ENCODE assay signal across 9 cellular contexts in the genomic region with DNA sequence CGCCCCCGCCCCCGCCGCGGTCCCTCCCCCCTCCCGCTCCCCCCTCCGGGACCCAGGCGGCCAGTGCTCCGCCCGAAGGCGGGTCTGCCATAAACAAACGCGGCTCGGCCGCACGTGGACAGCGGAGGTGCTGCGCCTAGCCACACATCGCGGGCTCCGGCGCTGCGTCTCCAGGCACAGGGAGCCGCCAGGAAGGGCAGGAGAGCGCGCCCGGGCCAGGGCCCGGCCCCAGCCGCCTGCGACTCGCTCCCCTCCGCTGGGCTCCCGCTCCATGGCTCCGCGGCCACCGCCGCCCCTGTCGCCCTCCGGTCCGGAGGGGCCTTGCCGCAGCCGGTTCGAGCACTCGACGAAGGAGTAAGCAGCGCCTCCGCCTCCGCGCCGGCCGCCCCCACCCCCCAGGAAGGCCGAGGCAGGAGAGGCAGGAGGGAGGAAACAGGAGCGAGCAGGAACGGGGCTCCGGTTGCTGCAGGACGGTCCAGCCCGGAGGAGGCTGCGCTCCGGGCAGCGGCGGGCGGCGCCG. TPM values are rescaled to one million over a fixed set of nuclear protein-coding genes. Genes with fewer than 3 reads are reported as not detected.
A peak's percentile ranks its signal among the peaks of the same experiment; 100 is the strongest.
DNase-seq lines count a peak whose midpoint lies in the region; ATAC-seq, FAIRE-seq and TF ChIP-seq lines count a peak whose summit lies in the region.
"Had no signal": no experiment of that assay in that cellular context is flagged by ENCODE, and none has a peak within 500 bp of the region (broad histone marks: within the 10 kb centered on the region; RNA-seq: fewer than 3 reads in every experiment).

A gene with protein sequence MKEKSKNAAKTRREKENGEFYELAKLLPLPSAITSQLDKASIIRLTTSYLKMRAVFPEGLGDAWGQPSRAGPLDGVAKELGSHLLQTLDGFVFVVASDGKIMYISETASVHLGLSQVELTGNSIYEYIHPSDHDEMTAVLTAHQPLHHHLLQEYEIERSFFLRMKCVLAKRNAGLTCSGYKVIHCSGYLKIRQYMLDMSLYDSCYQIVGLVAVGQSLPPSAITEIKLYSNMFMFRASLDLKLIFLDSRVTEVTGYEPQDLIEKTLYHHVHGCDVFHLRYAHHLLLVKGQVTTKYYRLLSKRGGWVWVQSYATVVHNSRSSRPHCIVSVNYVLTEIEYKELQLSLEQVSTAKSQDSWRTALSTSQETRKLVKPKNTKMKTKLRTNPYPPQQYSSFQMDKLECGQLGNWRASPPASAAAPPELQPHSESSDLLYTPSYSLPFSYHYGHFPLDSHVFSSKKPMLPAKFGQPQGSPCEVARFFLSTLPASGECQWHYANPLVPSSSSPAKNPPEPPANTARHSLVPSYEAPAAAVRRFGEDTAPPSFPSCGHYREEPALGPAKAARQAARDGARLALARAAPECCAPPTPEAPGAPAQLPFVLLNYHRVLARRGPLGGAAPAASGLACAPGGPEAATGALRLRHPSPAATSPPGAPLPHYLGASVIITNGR (plus strand): TSS at position 90 of the 520 bp plus-strand sequence. CDS start 632 bp downstream, outside the sequence.

- no peak for TF ChIP-seq POLR2A in GM12878 (IDR thresholded peaks at IDR 0.05; ENCODE audit: low read depth, low read length)

- H3K27ac ChIP-seq in DND-41 (ENCODE audit: low read length) (peak within 1 kb of the TSS; percentile 86), GM12878 (ENCODE audit: control insufficient read depth, insufficient read depth) (no peak within 1 kb of the TSS), mesenchymal stem cell (ENCODE audit: low read length, poor library complexity, severe bottlenecking) (no peak within 1 kb of the TSS)

- H2AFZ ChIP-seq in DND-41 (ENCODE audit: low read depth, low read length), result peak within 1 kb of the TSS; percentile 75
- H2AFZ ChIP-seq in GM12878 (ENCODE audit: control insufficient read depth, low read depth, low read length), result no peak within 1 kb of the TSS
- H2AFZ ChIP-seq in mesenchymal stem cell (ENCODE audit: low read depth, low read length), result no peak within 1 kb of the TSS

- no peak within 1 kb of the TSS for H3K4ac ChIP-seq in mesenchymal stem cell (ENCODE audit: low read depth in 1 of 2, low read length in 2 of 2)

- H3K4me1 ChIP-seq in DND-41 (ENCODE audit: insufficient read depth, low read length) (peaks cover 31% of the 10 kb centered on the region), GM12878 (ENCODE audit: control insufficient read depth, insufficient read depth, low read length) (no peaks in the 10 kb centered on the region), mesenchymal stem cell (ENCODE audit: control insufficient read depth, insufficient read depth, low read depth, low read length) (peaks cover 55% of the 10 kb centered on the region)

- H3K79me2 ChIP-seq in DND-41 (ENCODE audit: insufficient read depth, low read length) (peaks cover 35% of the 10 kb centered on the region), GM12878 (ENCODE audit: control insufficient read depth, insufficient read depth, low read length) (no peaks in the 10 kb centered on the region)

- H3K23ac ChIP-seq in mesenchymal stem cell (ENCODE audit: low read length in 2 of 2), result peak within 1 kb of the TSS in 1 of 2 experiments; percentile 30

- RAD21 ChIA-PET in GM12878 (lab: Charles Lee; ENCODE audit: unreplicated experiment), result no interaction called here

- H3K4me2 ChIP-seq in DND-41 (ENCODE audit: insufficient read depth, low read length), result peak within 1 kb of the TSS; percentile 68
- 0 out of 2 replicates have a peak within 1 kb of the TSS, but pooled peaks have one; percentile 17 for H3K4me2 ChIP-seq in GM12878 (ENCODE audit: control insufficient read depth, insufficient read depth)
- peak within 1 kb of the TSS; percentile 79 for H3K4me2 ChIP-seq in mesenchymal stem cell (ENCODE audit: low read length, poor library complexity, severe bottlenecking)

- H3K14ac ChIP-seq in mesenchymal stem cell (ENCODE audit: low read length in 2 of 2), result no peak within 1 kb of the TSS

- no peak within 1 kb of the TSS for H2BK5ac ChIP-seq in mesenchymal stem cell (ENCODE audit: low read depth, low read length, poor library complexity, severe bottlenecking)

- POLR2A ChIA-PET in GM12878 (lab: Charles Lee), result no interaction called here

- no peak for TF ChIP-seq CTCF in DND-41 (IDR thresholded peaks at IDR 0.05; ENCODE audit: borderline replicate concordance, extremely low read depth, low read length, poor library complexity, severe bottlenecking)
- no peak for TF ChIP-seq CTCF in GM12878 (IDR thresholded peaks at IDR 0.05 in 2 of 3, conservative IDR thresholded peaks at IDR 0.05 in 1 of 3; ENCODE audit: control insufficient read depth in 2 of 3, extremely low read depth in 1 of 3, insufficient read depth in 1 of 3, low read depth in 3 of 3, low read length in 3 of 3)

- in situ Hi-C loops in GM12878 (cut with MboI), result no loop called here

- H3K18ac ChIP-seq in mesenchymal stem cell (ENCODE audit: low read depth in 1 of 2, low read length in 2 of 2), result no peak within 1 kb of the TSS

- peak within 1 kb of the TSS in 1 of 2 experiments; percentile 73; a peak in 2 of 4 replicates for H3K4me3 ChIP-seq in DND-41 (ENCODE audit: low read depth in 1 of 2, low read length in 2 of 2)
- H3K4me3 ChIP-seq in GM12878, result no peak within 1 kb of the TSS
- peak within 1 kb of the TSS; percentile 55 to 70 for H3K4me3 ChIP-seq in mesenchymal stem cell (ENCODE audit: insufficient read depth in 1 of 2, low read depth in 1 of 2, low read length in 2 of 2)
- H3K4me3 ChIP-seq: lung had no signal

- peaks cover 2% of the 10 kb centered on the region for H3K79me1 ChIP-seq in mesenchymal stem cell (replicated peaks; ENCODE audit: low read length, poor library complexity, severe bottlenecking)

- H3K9me3 ChIP-seq in DND-41 (ENCODE audit: insufficient read depth, low read length, severe bottlenecking), result peaks cover 5% of the 10 kb centered on the region
- no peaks in the 10 kb centered on the region; the same call in 2 of the 3 replicates for H3K9me3 ChIP-seq in GM12878 (replicated peaks; ENCODE audit: control insufficient read depth, insufficient read depth, low read length)
- H3K9me3 ChIP-seq in mesenchymal stem cell (ENCODE audit: control insufficient read depth, low read length), result no peaks in the 10 kb centered on the region

- no peak within 1 kb of the TSS for H2BK12ac ChIP-seq in mesenchymal stem cell (ENCODE audit: low read length in 2 of 2)

- no peak within 1 kb of the TSS for H2BK15ac ChIP-seq in mesenchymal stem cell (ENCODE audit: low read depth, poor library complexity, severe bottlenecking)

- WGBS in GM12878 (ENCODE audit: insufficient coverage, insufficient replicate concordance, low lambda C conversion rate, missing lambda C conversion rate), result 49% methylated on average over 26 of the region's 64 CpGs
- under 1% methylated on average over 43 of the region's 64 CpGs for WGBS in mesenchymal stem cell

- H3K36me3 ChIP-seq in DND-41 (ENCODE audit: insufficient read depth, low read length), result no peaks in the 10 kb centered on the region
- H3K36me3 ChIP-seq in GM12878 (ENCODE audit: control insufficient read depth in 2 of 2, insufficient read depth in 2 of 2, low read length in 1 of 2), result no peaks in the 10 kb centered on the region
- no peaks in the 10 kb centered on the region for H3K36me3 ChIP-seq in mesenchymal stem cell (ENCODE audit: control insufficient read depth in 1 of 2, insufficient read depth in 2 of 2, low read depth in 1 of 2, low read length in 2 of 2)

- no peak for TF ChIP-seq RAD21 in GM12878 (IDR thresholded peaks at IDR 0.05; ENCODE audit: insufficient read depth, low read depth, low read length)

- FAIRE-seq in GM12878 (lab: Jason Lieb, UNC), result no peak

- CTCF ChIA-PET in GM12878 (lab: Yijun Ruan, JAX), result no interaction called here

- SMC1A ChIA-PET in GM12878 (lab: Charles Lee; ENCODE audit: uncharacterized antibody, unreplicated experiment), result no interaction called here

- no TSS peak for BruUV-seq in GM12878 (replicated peaks; lab: Mats Ljungman, UMichigan)

- H3K9ac ChIP-seq in DND-41 (ENCODE audit: low read depth, low read length) (peak within 1 kb of the TSS; percentile 81), GM12878 (ENCODE audit: control insufficient read depth, insufficient read depth, low read length) (no peak within 1 kb of the TSS), mesenchymal stem cell (ENCODE audit: low read length) (peak within 1 kb of the TSS; percentile 26)

- H3K27me3 ChIP-seq in DND-41 (ENCODE audit: insufficient read depth, low read length, poor library complexity) (no peaks in the 10 kb centered on the region), GM12878 (replicated peaks in 1 of 2; ENCODE audit: control insufficient read depth in 2 of 2, insufficient read depth in 2 of 2, low read length in 1 of 2) (peaks cover 32 to 39% of the 10 kb centered on the region in 2 experiments), mesenchymal stem cell (ENCODE audit: control insufficient read depth in 1 of 2, insufficient read depth in 1 of 2, low read length in 2 of 2) (peaks cover 86 to 97% of the 10 kb centered on the region in 2 experiments)

- H2AK5ac ChIP-seq in mesenchymal stem cell (ENCODE audit: low read length, severe bottlenecking), result no peak within 1 kb of the TSS

- intact Hi-C loops in GM12878 (cut with micrococcal nuclease; ENCODE audit: unreplicated experiment), result no loop called here

- H4K20me1 ChIP-seq in DND-41 (ENCODE audit: insufficient read depth, low read length), result no peaks in the 10 kb centered on the region
- H4K20me1 ChIP-seq in GM12878 (ENCODE audit: control insufficient read depth, insufficient read depth), result no peaks in the 10 kb centered on the region

- ATAC-seq in DND-41 (ENCODE audit: insufficient read depth, low read depth) (no peak), GM12878 (no peak), HG02759 (IDR thresholded peaks at IDR 0.05; ENCODE audit: unreplicated experiment) (no peak), HG02623 (IDR thresholded peaks at IDR 0.05; ENCODE audit: unreplicated experiment) (no peak)

- DNase-seq in DND-41 (no peak), LHCN-M2 (ENCODE audit: low read depth) (peak; percentile 73), GM12878 (ENCODE audit: low read depth, low spot score) (no peak), mesenchymal stem cell (no peak), NCI-H1694 treated with DMSO at 0.1 percent for 48 hours (lab: John Stamatoyannopoulos, UW) (no peak), NCI-H2107 treated with DMSO at 0.1 percent for 48 hours (lab: John Stamatoyannopoulos, UW; ENCODE audit: unreplicated experiment) (no peak)

- H4K91ac ChIP-seq in mesenchymal stem cell (ENCODE audit: low read length), result no peak within 1 kb of the TSS

- H2BK120ac ChIP-seq in mesenchymal stem cell (ENCODE audit: low read depth, low read length), result no peak within 1 kb of the TSS

- TF ChIP-seq EP300 in GM12878 (IDR thresholded peaks at IDR 0.05; ENCODE audit: borderline replicate concordance in 1 of 2, control insufficient read depth in 1 of 2, low read depth in 2 of 2, low read length in 2 of 2), result no peak

- no peak within 1 kb of the TSS for H4K8ac ChIP-seq in mesenchymal stem cell (ENCODE audit: low read length)

RNA-seq across cellular contexts. Expression of the gene that starts here (rescaled TPM):
- total RNA-seq in LHCN-M2 (2014; rRNA removed), result 8.1 and 9.1 TPM in 2 replicates
- 12.2 TPM for polyA plus RNA-seq in LHCN-M2 (2012)
- not detected in 2 replicates for total RNA-seq in GM12878 (2013; cell fraction: nucleolus; rRNA removed)
- total RNA-seq in GM12878 (2014; rRNA removed), result not detected in 2 replicates
- not detected in 2 replicates for total RNA-seq in GM12878 (2014; rRNA removed; fragmentation: Illumina TruSeq; extraction: Trizol)
- 0.15 TPM in 1 of 2 replicates, not detected in the other for total RNA-seq in GM12878 (2021)
- polyA plus RNA-seq in GM12878 (2011; ENCODE audit: low read depth), result not detected
- polyA plus RNA-seq in GM12878 (2011; rRNA removed), result not detected in 2 replicates
- not detected in 2 replicates for polyA plus RNA-seq in GM12878 (2011; cell fraction: cytosol; rRNA removed)
- not detected in 2 replicates for polyA plus RNA-seq in GM12878 (2011; cell fraction: nucleus; rRNA removed)
- 0.05 and 0.10 TPM in 2 replicates for polyA plus RNA-seq in GM12878 (2012)
- polyA plus RNA-seq in GM12878 (2014; fragmentation: Illumina TruSeq; extraction: Trizol), result not detected in 2 replicates
- polyA plus RNA-seq in GM12878 (2014; fragmentation: Nextera tagmentation; extraction: Ambion mirVana), result under 1 TPM in 1 of 2 experiments, not detected in 1; 0.02 TPM
- polyA plus RNA-seq in GM12878 (2014; rRNA removed), result not detected in 2 replicates
- under 1 TPM in 1 of 2 experiments, not detected in 1; 0.05 TPM for polyA plus RNA-seq in GM12878 (2016; fragmentation: Nextera tagmentation; extraction: Ambion mirVana)
- not detected in 2 replicates for polyA minus RNA-seq in GM12878 (2011; rRNA and poly(A)+ RNA removed)
- polyA minus RNA-seq in GM12878 (2011; cell fraction: cytosol; rRNA and poly(A)+ RNA removed), result not detected in 2 replicates
- not detected in 2 replicates for polyA minus RNA-seq in GM12878 (2011; cell fraction: nucleus; rRNA and poly(A)+ RNA removed)
- 0.10 TPM for polyA plus RNA-seq in mesenchymal stem cell (2013, experiment 1 of 2)
- 0.10 TPM for polyA plus RNA-seq in mesenchymal stem cell (2013, experiment 2 of 2)
- total RNA-seq: lung had no signal
- polyA plus RNA-seq: lung had no signal

Comparison
In these comparisons a context has a peak if more than half of its experiments do, and no peak if none do; other contexts are left out.
1. H3K4me2 ChIP-seq: peak in every context shown above with its lines; median percentile 79 in mesenchymal stem cell; 68 in DND-41; 17 in GM12878.